Comparison of ENCODE assay signal across 8 cellular contexts in genomic region chr5:31824886-31825774, GRCh38.
DNase-seq lines count a peak whose midpoint lies in the region; ATAC-seq and TF ChIP-seq lines count a peak whose summit lies in the region.

No MANE protein-coding gene starts in this region.

- peak overlapping the region; percentile 48; the same call in 1 of the 2 replicates for H3K4me2 ChIP-seq in DOHH2 (ENCODE audit: low read length)
- no peak overlapping the region for H3K4me2 ChIP-seq in neural cell (ENCODE audit: low read length)

- no peak overlapping the region for H3K9ac ChIP-seq in neural cell (ENCODE audit: low read length)

- H3K9me3 Mint-ChIP-seq in activated CD8-positive, alpha-beta T cell treated with anti-CD3 and anti-CD28 coated beads, Interleukin-2, amount 10 ng/mL, durations not matched to agents 7 days and 5 days (ENCODE audit: insufficient read depth): no peaks in the 10 kb centered on the region

- H3K27me3 Mint-ChIP-seq in activated CD8-positive, alpha-beta T cell treated with anti-CD3 and anti-CD28 coated beads, Interleukin-2, amount 10 ng/mL, durations not matched to agents 7 days and 5 days (ENCODE audit: low read depth): peaks cover 4% of the 10 kb centered on the region

- TF ChIP-seq RAD21 in neural cell (conservative IDR thresholded peaks at IDR 0.05): peak; percentile 70

- H3K4me3 ChIP-seq in DOHH2 (ENCODE audit: low read length): no peak overlapping the region; the same call in 1 of the 2 replicates
- H3K4me3 ChIP-seq in neural cell (ENCODE audit: low read length): no peak overlapping the region

- no peaks in the 10 kb centered on the region for H3K36me3 ChIP-seq in DOHH2 (ENCODE audit: control insufficient read depth, low read length)
- H3K36me3 ChIP-seq in neural cell (ENCODE audit: insufficient read depth, low read length): no peaks in the 10 kb centered on the region

- ATAC-seq in HG02870 (IDR thresholded peaks at IDR 0.05; ENCODE audit: unreplicated experiment): peak; percentile 58
- peak; percentile 72 for ATAC-seq in activated CD8-positive, alpha-beta T cell treated with anti-CD3 and anti-CD28 coated beads, Interleukin-2, amount 10 ng/mL, durations not matched to agents 7 days and 5 days

- H3K4me1 ChIP-seq in DOHH2 (ENCODE audit: control insufficient read depth, low read length): peaks cover 4% of the 10 kb centered on the region

- H3F3A ChIP-seq in DOHH2 (ENCODE audit: control insufficient read depth, insufficient read depth): no peaks in the 10 kb centered on the region
- no peaks in the 10 kb centered on the region for H3F3A ChIP-seq in neural cell (ENCODE audit: insufficient read depth, low read length, poor library complexity, severe bottlenecking)

- TF ChIP-seq EP300 in neural cell (conservative IDR thresholded peaks at IDR 0.05; ENCODE audit: poor library complexity, severe bottlenecking): no peak

- no peak overlapping the region for H2AFZ ChIP-seq in neural cell (ENCODE audit: low read depth, low read length)

- H3K9me3 ChIP-seq in DOHH2 (ENCODE audit: control insufficient read depth, insufficient read depth, low read length): no peaks in the 10 kb centered on the region
- H3K9me3 ChIP-seq in neural cell (ENCODE audit: low read length): peaks cover 9% of the 10 kb centered on the region

- H4K20me1 ChIP-seq in DOHH2 (ENCODE audit: control insufficient read depth, insufficient read depth, low read depth, low read length) (no peaks in the 10 kb centered on the region), neural cell (ENCODE audit: insufficient read depth) (no peaks in the 10 kb centered on the region)

- TF ChIP-seq CTCF in DOHH2 (IDR thresholded peaks at IDR 0.05; ENCODE audit: low read depth, low read length, poor library complexity, severe bottlenecking): peak; percentile 78
- peak; percentile 73 for TF ChIP-seq CTCF in neural cell (IDR thresholded peaks at IDR 0.05; ENCODE audit: poor library complexity, severe bottlenecking)

- no peak overlapping the region for H3K27ac Mint-ChIP-seq in activated CD8-positive, alpha-beta T cell treated with anti-CD3 and anti-CD28 coated beads, Interleukin-2, amount 10 ng/mL, durations not matched to agents 7 days and 5 days

- CTCF ChIA-PET in activated CD8-positive, alpha-beta T cell treated with anti-CD3 and anti-CD28 coated beads, Interleukin-2, amount 10 ng/mL, durations not matched to agents 7 days and 5 days (lab: Charles Lee): interaction anchor here (0.7 to 4.3 kb wide), 4 partner anchors 240 to 268 kb away, joined by 3 to 35 read pairs (median 14); no protein-coding TSS in a partner anchor

- POLR2A ChIA-PET in activated CD8-positive, alpha-beta T cell treated with anti-CD3 and anti-CD28 coated beads, Interleukin-2, amount 10 ng/mL, durations not matched to agents 7 days and 5 days (lab: Charles Lee): no interaction called here

- no peaks in the 10 kb centered on the region for H3K79me2 ChIP-seq in DOHH2 (ENCODE audit: control insufficient read depth, low read length)
- no peaks in the 10 kb centered on the region for H3K79me2 ChIP-seq in neural cell (replicated peaks; ENCODE audit: insufficient read depth, low read length)

- no peaks in the 10 kb centered on the region for H3K36me3 Mint-ChIP-seq in activated CD8-positive, alpha-beta T cell treated with anti-CD3 and anti-CD28 coated beads, Interleukin-2, amount 10 ng/mL, durations not matched to agents 7 days and 5 days (ENCODE audit: low read depth)

- H3K27me3 ChIP-seq in DOHH2 (ENCODE audit: control insufficient read depth, low read length) (0 out of 2 replicates have a peak, but pooled peaks cover 8% of the 10 kb centered on the region), neural cell (ENCODE audit: insufficient read depth, low read depth, low read length) (no peaks in the 10 kb centered on the region)

- H3K9me2 ChIP-seq in DOHH2 (replicated peaks; ENCODE audit: control insufficient read depth, low read length) (no peaks in the 10 kb centered on the region), neural cell (ENCODE audit: insufficient read depth, low read length) (no peaks in the 10 kb centered on the region)

- H3K27ac ChIP-seq in DOHH2 (ENCODE audit: low read depth, low read length) (no peak overlapping the region), neural cell (ENCODE audit: low read length) (no peak overlapping the region)

- DNase-seq in NCI-H524 treated with DMSO at 0.1 percent for 48 hours (lab: John Stamatoyannopoulos, UW) (peak; percentile 33), fibroblast of gingiva (ENCODE audit: low read depth) (peak; percentile 42), GF-D8 (lab: John Stamatoyannopoulos, UW) (no peak)
- DNase-seq in activated CD8-positive, alpha-beta T cell treated with anti-CD3 and anti-CD28 coated beads, Interleukin-2, amount 10 ng/mL, durations not matched to agents 7 days and 5 days: peak; percentile 57
- DNase-seq in activated CD4-positive, CD25-positive, alpha-beta regulatory T cell (lab: John Stamatoyannopoulos, UW): no peak

- H3K4me1 Mint-ChIP-seq in activated CD8-positive, alpha-beta T cell treated with anti-CD3 and anti-CD28 coated beads, Interleukin-2, amount 10 ng/mL, durations not matched to agents 7 days and 5 days (ENCODE audit: low read depth): no peaks in the 10 kb centered on the region

- H3K4me3 Mint-ChIP-seq in activated CD8-positive, alpha-beta T cell treated with anti-CD3 and anti-CD28 coated beads, Interleukin-2, amount 10 ng/mL, durations not matched to agents 7 days and 5 days: no peak overlapping the region

TF ChIP-seq in neural cell, 6 proteins besides CTCF, POLR2A, EP300 and RAD21:
- TF ChIP-seq SMC3 (conservative IDR thresholded peaks at IDR 0.05; ENCODE audit: poor library complexity): peak; percentile 76
- no peak for TF ChIP-seq EZH2 (IDR thresholded peaks at IDR 0.05; ENCODE audit: borderline replicate concordance, insufficient read depth, low read length, poor library complexity, severe bottlenecking)

Comparison
In these comparisons a context has a peak if more than half of its experiments do, and no peak if none do; other contexts are left out.
1. DNase-seq: peak in NCI-H524 treated with DMSO at 0.1 percent for 48 hours (single experiment), activated CD8-positive, alpha-beta T cell treated with anti-CD3 and anti-CD28 coated beads, Interleukin-2, amount 10 ng/mL, durations not matched to agents 7 days and 5 days (single experiment) and fibroblast of gingiva (single experiment); none in activated CD4-positive, CD25-positive, alpha-beta regulatory T cell (0 of 4) and GF-D8 (single experiment).